In genomic region chr21:16535100-16535418, GRCh38 we compare ENCODE assay signal across 9 cellular contexts.
DNase-seq lines count a peak whose midpoint lies in the region; ATAC-seq and TF ChIP-seq lines count a peak whose summit lies in the region.
"Had no signal": no experiment of that assay in that cellular context is flagged by ENCODE, and none has a peak within 500 bp of the region (broad histone marks: within the 10 kb centered on the region; RNA-seq: fewer than 3 reads in every experiment).

No MANE protein-coding gene starts in this region.

- peaks cover 15% of the 10 kb centered on the region for H3K9me3 Mint-ChIP-seq in nephron progenitor cell
- H3K9me3 Mint-ChIP-seq: activated naive CD4-positive, alpha-beta T cell treated with anti-CD3 and anti-CD28 coated beads, Interleukin-2, amount 50 U/mL, for 24 hours had no signal

- H3K27ac Mint-ChIP-seq in nephron progenitor cell: peak overlapping the region; percentile 80
- H3K27ac Mint-ChIP-seq: activated naive CD4-positive, alpha-beta T cell treated with anti-CD3 and anti-CD28 coated beads, Interleukin-2, amount 50 U/mL, for 24 hours had no signal

- H3K4me1 Mint-ChIP-seq in nephron progenitor cell: peaks cover 19% of the 10 kb centered on the region
- H3K4me1 Mint-ChIP-seq: activated naive CD4-positive, alpha-beta T cell treated with anti-CD3 and anti-CD28 coated beads, Interleukin-2, amount 50 U/mL, for 24 hours had no signal

- ATAC-seq in GM19324 (IDR thresholded peaks at IDR 0.05; ENCODE audit: low FRiP score, unreplicated experiment): no peak

- no peak overlapping the region for H3K4me3 Mint-ChIP-seq in nephron progenitor cell
- H3K4me3 Mint-ChIP-seq: activated naive CD4-positive, alpha-beta T cell treated with anti-CD3 and anti-CD28 coated beads, Interleukin-2, amount 50 U/mL, for 24 hours had no signal

- TF ChIP-seq POLR2A in erythroblast (IDR thresholded peaks at IDR 0.05; ENCODE audit: low read length): no peak

- H3K27me3 Mint-ChIP-seq in nephron progenitor cell (ENCODE audit: low read depth, poor library complexity): peaks cover 3% of the 10 kb centered on the region
- H3K27me3 Mint-ChIP-seq: activated naive CD4-positive, alpha-beta T cell treated with anti-CD3 and anti-CD28 coated beads, Interleukin-2, amount 50 U/mL, for 24 hours had no signal

- H3K36me3 Mint-ChIP-seq in nephron progenitor cell (ENCODE audit: low read depth): peaks cover 9% of the 10 kb centered on the region
- H3K36me3 Mint-ChIP-seq: activated naive CD4-positive, alpha-beta T cell treated with anti-CD3 and anti-CD28 coated beads, Interleukin-2, amount 50 U/mL, for 24 hours had no signal

- DNase-seq in AG09319 (ENCODE audit: extremely low read depth, low read depth): peak; percentile 45
- DNase-seq in NCI-H460 (ENCODE audit: extremely low read depth, low read depth): peak; percentile 58
- peak; percentile 5 to 42 for DNase-seq in erythroblast (lab: John Stamatoyannopoulos, UW)
- DNase-seq in nephron progenitor cell: no peak
- no peak for DNase-seq in NK-92 (lab: John Stamatoyannopoulos, UW; ENCODE audit: unreplicated experiment)
- DNase-seq in NOMO-1 treated with DMSO at 0.1 percent for 48 hours (lab: John Stamatoyannopoulos, UW; ENCODE audit: unreplicated experiment): no peak
- no peak for DNase-seq in activated effector memory CD4-positive, alpha-beta T cell treated with anti-CD3 and anti-CD28 coated beads, Interleukin-2, amount 50 U/mL, for 16 hours

- TF ChIP-seq CTCF in AG09319 (IDR thresholded peaks at IDR 0.05; ENCODE audit: low read depth, low read length) (no peak), nephron progenitor cell (IDR thresholded peaks at IDR 0.05) (no peak)

Comparison
In these comparisons a context has a peak if more than half of its experiments do, and no peak if none do; other contexts are left out.
1. DNase-seq: peak in AG09319 (single experiment), NCI-H460 (single experiment) and erythroblast (2 of 2); none in nephron progenitor cell (single experiment), NK-92 (single experiment), NOMO-1 treated with DMSO at 0.1 percent for 48 hours (single experiment) and activated effector memory CD4-positive, alpha-beta T cell treated with anti-CD3 and anti-CD28 coated beads, Interleukin-2, amount 50 U/mL, for 16 hours (single experiment).